In the genomic region with DNA sequence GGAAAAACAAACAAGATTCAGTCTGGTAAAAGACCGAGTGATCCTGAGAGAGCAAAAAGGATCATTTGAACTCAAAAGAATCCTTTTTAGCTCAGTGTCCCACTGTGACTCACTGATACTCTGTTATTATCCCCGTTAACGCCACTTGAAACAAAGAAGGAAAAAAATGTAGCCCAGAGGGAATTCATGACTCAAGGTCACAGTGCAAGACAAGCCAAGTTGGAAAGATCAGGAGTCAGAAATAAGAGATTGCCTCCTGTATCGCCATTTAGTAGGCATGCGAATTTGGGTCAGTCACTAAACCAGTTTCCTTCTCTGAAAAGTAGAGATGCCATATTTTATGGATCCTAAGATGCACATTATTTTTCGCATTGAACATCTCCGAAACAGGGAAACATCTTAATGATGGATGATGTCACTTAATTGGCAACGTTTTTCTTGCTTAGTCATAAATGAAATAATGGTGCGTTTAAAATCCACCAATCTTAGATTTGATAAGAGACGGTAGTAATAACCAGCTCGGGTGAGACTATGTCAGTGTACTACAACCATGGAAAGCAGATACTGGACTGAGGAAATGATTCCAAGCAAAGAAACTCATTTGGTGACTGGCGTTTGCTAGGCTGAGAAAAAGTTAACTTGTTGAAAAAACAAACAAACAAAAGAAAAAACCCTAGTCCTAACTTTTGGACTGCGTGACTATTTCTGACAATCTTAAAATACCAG, we compare ENCODE assay signal across 29 cellular contexts.
DNase-seq lines count a peak whose midpoint lies in the region; TF ChIP-seq lines count a peak whose summit lies in the region.
"Had no signal": no experiment of that assay in that cellular context is flagged by ENCODE, and none has a peak within 500 bp of the region (broad histone marks: within the 10 kb centered on the region; RNA-seq: fewer than 3 reads in every experiment).

No MANE protein-coding gene starts in this region.

- CTCF ChIA-PET in MCF 10A (lab: Yijun Ruan, JAX) (interaction anchor here (0.6 to 0.7 kb wide), 3 partner anchors 8 to 1783 kb away, joined by 3 read pairs; no protein-coding TSS in a partner anchor), mammary epithelial cell (lab: Charles Lee; ENCODE audit: low non-redundant PET) (no interaction called here), A673 (lab: Charles Lee) (no interaction called here)

- DNase-seq in MCF 10A (ENCODE audit: unreplicated experiment) (peak; percentile 39), mammary epithelial cell (no peak), caudate nucleus (lab: John Stamatoyannopoulos, UW) (no peak), hepatic stellate cell (ENCODE audit: low spot score) (peak; percentile 7), A673 (ENCODE audit: low spot score) (no peak), smooth muscle cell (lab: John Stamatoyannopoulos, UW; ENCODE audit: unreplicated experiment) (no peak)
- no peak for DNase-seq in activated CD4-positive, alpha-beta T cell treated with anti-CD3 and anti-CD28 coated beads, Interleukin-2, amount 50 U/mL, for 48 hours
- DNase-seq: activated CD4-positive, alpha-beta memory T cell treated with anti-CD3 and anti-CD28 coated beads, Interleukin-2, amount 10 ng/mL, durations not matched to agents 7 days and 5 days; activated naive CD8-positive, alpha-beta T cell treated with anti-CD3 and anti-CD28 coated beads, Interleukin-2, amount 10 ng/mL, durations not matched to agents 7 days and 5 days; AML-193; CD8-positive, alpha-beta memory T cell; colonic mucosa; DMS153; endodermal cell; left cardiac atrium; MV-4-11; NCI-H187; NCI-H69; nephron progenitor cell; sigmoid colon; T-helper 1 cell; upper lobe of right lung had no signal

- no peak overlapping the region for H3K4me2 ChIP-seq in mammary epithelial cell (ENCODE audit: insufficient read depth, low read depth, low read length)
- H3K4me2 ChIP-seq in smooth muscle cell: no peak overlapping the region
- H3K4me2 ChIP-seq: GM23338 had no signal

- H3K27ac Mint-ChIP-seq in MCF 10A (ENCODE audit: low read depth, unreplicated experiment): no peak overlapping the region
- H3K27ac Mint-ChIP-seq: activated CD4-positive, alpha-beta memory T cell treated with anti-CD3 and anti-CD28 coated beads, Interleukin-2, amount 10 ng/mL, durations not matched to agents 7 days and 5 days; activated naive CD8-positive, alpha-beta T cell treated with anti-CD3 and anti-CD28 coated beads, Interleukin-2, amount 10 ng/mL, durations not matched to agents 7 days and 5 days; CD8-positive, alpha-beta memory T cell; endodermal cell; GM23338; nephron progenitor cell had no signal

- WGBS in mammary epithelial cell (ENCODE audit: low coverage, missing lambda C conversion rate): 50% methylated on average over 13 of the region's 13 CpGs
- 55% methylated on average over 13 of the region's 13 CpGs for WGBS in smooth muscle cell (ENCODE audit: low lambda C conversion rate)

- POLR2A ChIA-PET in MCF 10A (lab: Yijun Ruan, JAX) (interaction anchor here (0.6 kb wide), 1 partner anchor 45 kb away, joined by 3 read pairs; no protein-coding TSS in a partner anchor), A673 (lab: Charles Lee; ENCODE audit: low non-redundant PET) (no interaction called here)

- H3K27ac ChIP-seq in mammary epithelial cell (ENCODE audit: insufficient read depth, low read depth, low read length): no peak overlapping the region
- H3K27ac ChIP-seq in caudate nucleus (ENCODE audit: low read depth, low read length): peak overlapping the region; percentile 58
- no peak overlapping the region for H3K27ac ChIP-seq in subcutaneous abdominal adipose tissue (ENCODE audit: low read depth, low read length)
- H3K27ac ChIP-seq in A673 (ENCODE audit: low read depth, low read length, poor library complexity, severe bottlenecking): no peak overlapping the region
- no peak overlapping the region for H3K27ac ChIP-seq in smooth muscle cell (ENCODE audit: low read depth)
- H3K27ac ChIP-seq: 22Rv1, colonic mucosa, esophagus muscularis mucosa, parathyroid adenoma, sigmoid colon, upper lobe of right lung had no signal

- H3K4me3 ChIP-seq in mammary epithelial cell (replicated peaks in 1 of 3; ENCODE audit: insufficient read depth in 1 of 3, low read depth in 2 of 3, low read length in 3 of 3) (no peak overlapping the region), subcutaneous abdominal adipose tissue (ENCODE audit: low read depth in 1 of 5, low read length in 5 of 5) (peak overlapping the region in 4 of 5 donors; percentile 24 to 43 (median 29)), A673 (ENCODE audit: low read depth, low read length, poor library complexity, severe bottlenecking) (no peak overlapping the region), smooth muscle cell (no peak overlapping the region)
- H3K4me3 ChIP-seq: colonic mucosa, esophagus muscularis mucosa, GM23338, K562, sigmoid colon, upper lobe of right lung had no signal

- no peaks in the 10 kb centered on the region for H3K36me3 ChIP-seq in mammary epithelial cell (ENCODE audit: insufficient read depth, low read length)
- no peaks in the 10 kb centered on the region for H3K36me3 ChIP-seq in subcutaneous abdominal adipose tissue (ENCODE audit: control insufficient read depth in 5 of 5, insufficient read depth in 5 of 5, low read length in 5 of 5)
- no peaks in the 10 kb centered on the region for H3K36me3 ChIP-seq in A673 (ENCODE audit: insufficient read depth, low read length, poor library complexity, severe bottlenecking)
- H3K36me3 ChIP-seq in smooth muscle cell (ENCODE audit: low read depth): no peaks in the 10 kb centered on the region
- H3K36me3 ChIP-seq: colonic mucosa, esophagus muscularis mucosa, sigmoid colon, upper lobe of right lung had no signal

- H3K9ac ChIP-seq in mammary epithelial cell (ENCODE audit: insufficient read depth, low read length) (no peak overlapping the region), subcutaneous abdominal adipose tissue (ENCODE audit: low read length in 5 of 5) (no peak overlapping the region), smooth muscle cell (ENCODE audit: low read depth) (no peak overlapping the region)
- H3K9ac ChIP-seq: parathyroid adenoma had no signal

- H4K20me1 ChIP-seq in mammary epithelial cell (ENCODE audit: insufficient read depth, low read length) (no peaks in the 10 kb centered on the region), smooth muscle cell (ENCODE audit: low read depth) (no peaks in the 10 kb centered on the region)

- peaks cover 5% of the 10 kb centered on the region for H3K36me3 Mint-ChIP-seq in MCF 10A (ENCODE audit: insufficient read depth, unreplicated experiment)
- H3K36me3 Mint-ChIP-seq: activated naive CD8-positive, alpha-beta T cell treated with anti-CD3 and anti-CD28 coated beads, Interleukin-2, amount 10 ng/mL, durations not matched to agents 7 days and 5 days; brain; CD8-positive, alpha-beta memory T cell had no signal

- dilution Hi-C loops in mammary epithelial cell (cut with HindIII; ENCODE audit: low sequenced_read_pairs): no loop called here

- H2AFZ ChIP-seq in mammary epithelial cell (ENCODE audit: low read depth, low read length) (no peak overlapping the region), smooth muscle cell (ENCODE audit: low read depth) (no peak overlapping the region)
- H2AFZ ChIP-seq: GM23338, parathyroid adenoma had no signal

- no peaks in the 10 kb centered on the region for H3F3A ChIP-seq in smooth muscle cell (ENCODE audit: low read depth)

- intact Hi-C loops in MCF 10A (cut with micrococcal nuclease) (no loop called here), mammary epithelial cell (cut with micrococcal nuclease) (no loop called here), A673 (cut with micrococcal nuclease; ENCODE audit: unreplicated experiment) (no loop called here)

- no peaks in the 10 kb centered on the region for H3K9me3 Mint-ChIP-seq in MCF 10A (ENCODE audit: unreplicated experiment)
- H3K9me3 Mint-ChIP-seq: activated CD4-positive, alpha-beta memory T cell treated with anti-CD3 and anti-CD28 coated beads, Interleukin-2, amount 10 ng/mL, durations not matched to agents 7 days and 5 days; activated naive CD8-positive, alpha-beta T cell treated with anti-CD3 and anti-CD28 coated beads, Interleukin-2, amount 10 ng/mL, durations not matched to agents 7 days and 5 days; endodermal cell; GM23338; nephron progenitor cell had no signal

- H3K9me3 ChIP-seq in mammary epithelial cell (replicated peaks; ENCODE audit: insufficient read depth, low read length) (peaks cover 18% of the 10 kb centered on the region), subcutaneous abdominal adipose tissue (ENCODE audit: control insufficient read depth in 5 of 5, low read length in 5 of 5) (no peaks in the 10 kb centered on the region), A673 (ENCODE audit: low read depth, low read length, poor library complexity, severe bottlenecking) (no peaks in the 10 kb centered on the region), smooth muscle cell (replicated peaks; ENCODE audit: low read depth) (no peaks in the 10 kb centered on the region)
- H3K9me3 ChIP-seq: colonic mucosa, esophagus muscularis mucosa, sigmoid colon, upper lobe of right lung had no signal

- TF ChIP-seq CTCF in MCF 10A (IDR thresholded peaks at IDR 0.05; ENCODE audit: unreplicated experiment) (no peak), mammary epithelial cell (conservative IDR thresholded peaks at IDR 0.05 in 1 of 2, IDR thresholded peaks at IDR 0.05 in 1 of 2; ENCODE audit: extremely low read depth in 1 of 2, insufficient read depth in 1 of 2, low read depth in 1 of 2, low read length in 2 of 2) (no peak), A673 (conservative IDR thresholded peaks at IDR 0.05; ENCODE audit: low read depth, low read length) (no peak), smooth muscle cell (IDR thresholded peaks at IDR 0.05; ENCODE audit: borderline replicate concordance, insufficient read depth, poor library complexity, severe bottlenecking) (no peak)

- H3K27me3 Mint-ChIP-seq in MCF 10A (ENCODE audit: insufficient read depth, unreplicated experiment): no peaks in the 10 kb centered on the region
- H3K27me3 Mint-ChIP-seq: activated CD4-positive, alpha-beta memory T cell treated with anti-CD3 and anti-CD28 coated beads, Interleukin-2, amount 10 ng/mL, durations not matched to agents 7 days and 5 days; activated naive CD8-positive, alpha-beta T cell treated with anti-CD3 and anti-CD28 coated beads, Interleukin-2, amount 10 ng/mL, durations not matched to agents 7 days and 5 days; brain had no signal

- H3K27me3 ChIP-seq in mammary epithelial cell (ENCODE audit: insufficient read depth, low read length) (no peaks in the 10 kb centered on the region), subcutaneous abdominal adipose tissue (ENCODE audit: control insufficient read depth in 5 of 5, insufficient read depth in 4 of 5, low read length in 5 of 5) (no peaks in the 10 kb centered on the region), A673 (replicated peaks; ENCODE audit: insufficient read depth, low read depth, low read length, poor library complexity) (peaks cover 13% of the 10 kb centered on the region), smooth muscle cell (ENCODE audit: low read depth) (no peaks in the 10 kb centered on the region)
- H3K27me3 ChIP-seq: colonic mucosa, esophagus muscularis mucosa, sigmoid colon, upper lobe of right lung had no signal

- no TSS peak for BruUV-seq in MCF 10A (replicated peaks; lab: Mats Ljungman, UMichigan)
- no TSS peak for BruUV-seq in mammary epithelial cell (replicated peaks; lab: Mats Ljungman, UMichigan)
- BruUV-seq in A673 (replicated peaks; lab: Mats Ljungman, UMichigan): no TSS peak

- peaks cover 9% of the 10 kb centered on the region for H3K4me1 Mint-ChIP-seq in MCF 10A (ENCODE audit: insufficient read depth, unreplicated experiment)
- H3K4me1 Mint-ChIP-seq: activated CD4-positive, alpha-beta memory T cell treated with anti-CD3 and anti-CD28 coated beads, Interleukin-2, amount 10 ng/mL, durations not matched to agents 7 days and 5 days; activated naive CD8-positive, alpha-beta T cell treated with anti-CD3 and anti-CD28 coated beads, Interleukin-2, amount 10 ng/mL, durations not matched to agents 7 days and 5 days; CD8-positive, alpha-beta memory T cell had no signal

- no peak overlapping the region for H3K4me3 Mint-ChIP-seq in MCF 10A (ENCODE audit: unreplicated experiment)
- H3K4me3 Mint-ChIP-seq: activated CD4-positive, alpha-beta memory T cell treated with anti-CD3 and anti-CD28 coated beads, Interleukin-2, amount 10 ng/mL, durations not matched to agents 7 days and 5 days; activated naive CD8-positive, alpha-beta T cell treated with anti-CD3 and anti-CD28 coated beads, Interleukin-2, amount 10 ng/mL, durations not matched to agents 7 days and 5 days; brain; CD8-positive, alpha-beta memory T cell; endodermal cell; GM23338; nephron progenitor cell had no signal

- in situ Hi-C loops in mammary epithelial cell (cut with MboI; ENCODE audit: low sequenced_read_pairs in 2 of 2): no loop called here

- H3K4me1 ChIP-seq in mammary epithelial cell (ENCODE audit: insufficient read depth, low read length) (no peaks in the 10 kb centered on the region), subcutaneous abdominal adipose tissue (ENCODE audit: control insufficient read depth in 5 of 5, insufficient read depth in 5 of 5, low read length in 5 of 5) (peaks cover 0 to 7% (median 4%) of the 10 kb centered on the region in 5 donors), A673 (ENCODE audit: insufficient read depth, low read length, poor library complexity, severe bottlenecking) (no peaks in the 10 kb centered on the region), smooth muscle cell (ENCODE audit: low read depth) (no peaks in the 10 kb centered on the region)
- H3K4me1 ChIP-seq: colonic mucosa, esophagus muscularis mucosa, parathyroid adenoma, sigmoid colon, upper lobe of right lung had no signal

- H3K79me2 ChIP-seq in mammary epithelial cell (ENCODE audit: insufficient read depth, low read length) (no peaks in the 10 kb centered on the region), smooth muscle cell (ENCODE audit: low read depth) (no peaks in the 10 kb centered on the region)
- H3K79me2 ChIP-seq: parathyroid adenoma had no signal

Comparison
In these comparisons a context has a peak if more than half of its experiments do, and no peak if none do; other contexts are left out.
1. DNase-seq: peak in MCF 10A (single experiment) and hepatic stellate cell (single experiment); none in mammary epithelial cell (single experiment), caudate nucleus (0 of 61), activated CD4-positive, alpha-beta T cell treated with anti-CD3 and anti-CD28 coated beads, Interleukin-2, amount 50 U/mL, for 48 hours (0 of 2), A673 (single experiment) and smooth muscle cell (single experiment).
2. H3K4me3 ChIP-seq: peak in subcutaneous abdominal adipose tissue (4 of 5); none in mammary epithelial cell (0 of 3), A673 (single experiment) and smooth muscle cell (single experiment).